25 cellular contexts compared by ENCODE assay signal in the genomic region with DNA sequence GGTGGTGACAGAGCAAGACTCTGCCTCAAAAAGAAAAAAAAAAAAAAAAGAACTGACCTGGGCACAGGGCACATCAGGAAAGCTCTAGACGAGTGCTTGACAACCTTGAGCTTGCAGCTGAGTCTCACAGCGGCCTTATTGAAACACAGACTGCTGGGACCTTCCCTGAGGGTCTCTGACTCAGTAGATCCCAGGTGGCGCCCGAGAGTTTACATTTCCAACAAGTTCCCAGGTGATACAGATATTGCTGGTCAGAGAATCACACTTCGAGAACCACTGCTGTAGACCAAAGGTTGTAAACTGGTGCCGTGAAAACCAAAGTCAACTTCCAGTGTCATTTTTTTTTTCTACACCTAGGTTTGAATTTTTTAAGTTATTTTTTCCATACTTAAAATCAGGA.
DNase-seq lines count a peak whose midpoint lies in the region; ATAC-seq, FAIRE-seq and TF ChIP-seq lines count a peak whose summit lies in the region.
"Had no signal": no experiment of that assay in that cellular context is flagged by ENCODE, and none has a peak within 500 bp of the region (broad histone marks: within the 10 kb centered on the region; RNA-seq: fewer than 3 reads in every experiment).

No MANE protein-coding gene starts in this region.

- ATAC-seq in GM23338 (no peak), K562 (peak; percentile 42; the same call in 2 of the 3 replicates), HG03571 (IDR thresholded peaks at IDR 0.05; ENCODE audit: unreplicated experiment) (no peak)
- ATAC-seq: CD8-positive, alpha-beta T cell had no signal

- no peaks in the 10 kb centered on the region for H3K36me3 Mint-ChIP-seq in GM23338 (ENCODE audit: low read depth)
- H3K36me3 Mint-ChIP-seq: CD8-positive, alpha-beta T cell had no signal

- H3K79me2 ChIP-seq in GM23338 (replicated peaks; ENCODE audit: insufficient read depth) (no peaks in the 10 kb centered on the region), OCI-LY7 (ENCODE audit: insufficient read depth, low read depth, low read length) (no peaks in the 10 kb centered on the region), K562 (ENCODE audit: control insufficient read depth, insufficient read depth, low read length) (no peaks in the 10 kb centered on the region)

- CTCF ChIA-PET in OCI-LY7 (lab: Charles Lee; ENCODE audit: unreplicated experiment) (no interaction called here), K562 (lab: Yijun Ruan, JAX; ENCODE audit: low intra/inter-chr PET ratio) (no interaction called here)

- H3K4me2 ChIP-seq in GM23338 = no peak overlapping the region
- no peak overlapping the region for H3K4me2 ChIP-seq in OCI-LY7 (ENCODE audit: low read length)
- H3K4me2 ChIP-seq in K562 (ENCODE audit: insufficient read depth, low read length) = no peak overlapping the region
- H3K4me2 ChIP-seq: BLaER1 treated with 17β-estradiol and CSF1 and Interleukin-3, amounts not matched to agents 10 nM and 100 nM had no signal

- no TSS peak for BruUV-seq in OCI-LY7 (replicated peaks; lab: Mats Ljungman, UMichigan)
- BruUV-seq in K562 (replicated peaks; lab: Mats Ljungman, UMichigan) = no TSS peak

- H4K20me1 ChIP-seq in GM23338 (replicated peaks; ENCODE audit: insufficient read depth) (no peaks in the 10 kb centered on the region), OCI-LY7 (ENCODE audit: insufficient read depth, low read length) (no peaks in the 10 kb centered on the region), K562 (replicated peaks; ENCODE audit: control insufficient read depth, insufficient read depth, low read length) (no peaks in the 10 kb centered on the region)
- H4K20me1 ChIP-seq: BLaER1 treated with 17β-estradiol and CSF1 and Interleukin-3, amounts not matched to agents 10 nM and 100 nM had no signal

- DNase-seq in GM23338 (ENCODE audit: low spot score) = peak; percentile 18
- peak; percentile 3 for DNase-seq in NB4 (ENCODE audit: low read depth)
- DNase-seq in OCI-LY7 (ENCODE audit: low spot score) = peak; percentile 30
- peak in 1 of 4 experiments; percentile 9 for DNase-seq in K562 (ENCODE audit: extremely low read depth in 1 of 4, low spot score in 3 of 4)
- no peak for DNase-seq in iPS-NIHi11 (ENCODE audit: low spot score)
- no peak for DNase-seq in cerebellar nuclear complex (lab: John Stamatoyannopoulos, UW)
- no peak for DNase-seq in UCSD-AML1 (lab: John Stamatoyannopoulos, UW; ENCODE audit: unreplicated experiment)
- DNase-seq: CD8-positive, alpha-beta T cell; DMS 273 treated with DMSO at 0.1 percent for 48 hours; DMS53; DND-41; EL; GM23248; HCEC 1CT; HFFc6; IMR-90; KBM-7 had no signal

- H3K9me2 ChIP-seq in GM23338 (ENCODE audit: insufficient read depth) = peaks cover 8% of the 10 kb centered on the region; the same call in 1 of the 2 replicates
- no peaks in the 10 kb centered on the region for H3K9me2 ChIP-seq in OCI-LY7 (ENCODE audit: insufficient read depth, low read length)

- no peak for TF ChIP-seq RAD21 in K562 (CRISPR knock-in tag; conservative IDR thresholded peaks at IDR 0.05 in 1 of 2, IDR thresholded peaks at IDR 0.05 in 1 of 2)

- intact Hi-C loops in OCI-LY7 (cut with micrococcal nuclease; ENCODE audit: unreplicated experiment) (loop anchor here (10.0 kb wide), 1 partner anchor 759 kb away; no protein-coding TSS in a partner anchor), K562 (cut with micrococcal nuclease) (no loop called here)

- no peaks in the 10 kb centered on the region for H3K9me3 Mint-ChIP-seq in GM23338
- H3K9me3 Mint-ChIP-seq: CD8-positive, alpha-beta T cell; HFFc6 had no signal

- FAIRE-seq in K562 (lab: Jason Lieb, UNC) = no peak
- FAIRE-seq: G401.6, GM12892, GM18507, H54 had no signal

- H3K36me3 ChIP-seq in GM23338 (ENCODE audit: insufficient read depth) = no peaks in the 10 kb centered on the region
- H3K36me3 ChIP-seq in OCI-LY7 (ENCODE audit: insufficient read depth, low read length) = no peaks in the 10 kb centered on the region
- no peaks in the 10 kb centered on the region for H3K36me3 ChIP-seq in K562 (ENCODE audit: control insufficient read depth, insufficient read depth, low read length)
- H3K36me3 ChIP-seq: BLaER1 treated with 17β-estradiol and CSF1 and Interleukin-3, amounts not matched to agents 10 nM and 100 nM had no signal

- H3K4me3 Mint-ChIP-seq in GM23338 = no peak overlapping the region
- H3K4me3 Mint-ChIP-seq: B cell; CD8-positive, alpha-beta T cell; HFFc6 had no signal

- no peak overlapping the region for H3K9ac ChIP-seq in K562 (ENCODE audit: insufficient read depth in 1 of 2, low read depth in 2 of 2, low read length in 2 of 2)
- H3K9ac ChIP-seq: BLaER1 treated with 17β-estradiol and CSF1 and Interleukin-3, amounts not matched to agents 10 nM and 100 nM; GM23248 had no signal

- H2AFZ ChIP-seq in GM23338 = no peak overlapping the region
- H2AFZ ChIP-seq in OCI-LY7 (ENCODE audit: low read length) = no peak overlapping the region
- H2AFZ ChIP-seq in K562 (ENCODE audit: low read depth, low read length) = no peak overlapping the region
- H2AFZ ChIP-seq: GM23248 had no signal

- H3K27ac ChIP-seq in GM23338 (ENCODE audit: low read depth) (no peak overlapping the region), OCI-LY7 (ENCODE audit: low read depth, low read length, poor library complexity, severe bottlenecking) (no peak overlapping the region), K562 (ENCODE audit: extremely low read depth, low read depth, low read length) (no peak overlapping the region)
- H3K27ac ChIP-seq: BLaER1 treated with 17β-estradiol and CSF1 and Interleukin-3, amounts not matched to agents 10 nM and 100 nM; GM23248; HL-60 had no signal

- H3K27me3 ChIP-seq in GM23338 (ENCODE audit: insufficient read depth) (no peaks in the 10 kb centered on the region), K562 (ENCODE audit: control insufficient read depth in 2 of 2, insufficient read depth in 2 of 2, low read length in 2 of 2) (no peaks in the 10 kb centered on the region)
- H3K27me3 ChIP-seq: BLaER1 treated with 17β-estradiol and CSF1 and Interleukin-3, amounts not matched to agents 10 nM and 100 nM had no signal

- in situ Hi-C loops in K562 (cut with MboI) = no loop called here

- no peaks in the 10 kb centered on the region for H3K4me1 ChIP-seq in GM23338 (ENCODE audit: insufficient read depth)
- no peaks in the 10 kb centered on the region for H3K4me1 ChIP-seq in OCI-LY7 (ENCODE audit: insufficient read depth, low read length, poor library complexity, severe bottlenecking)
- H3K4me1 ChIP-seq in K562 (replicated peaks in 1 of 2; ENCODE audit: control insufficient read depth in 2 of 2, insufficient read depth in 2 of 2, low read length in 2 of 2) = no peaks in the 10 kb centered on the region
- H3K4me1 ChIP-seq: BLaER1 treated with 17β-estradiol and CSF1 and Interleukin-3, amounts not matched to agents 10 nM and 100 nM had no signal

- H3K9me3 ChIP-seq in OCI-LY7 (ENCODE audit: low read length) (no peaks in the 10 kb centered on the region), K562 (replicated peaks; ENCODE audit: control insufficient read depth, insufficient read depth, low read depth, low read length) (no peaks in the 10 kb centered on the region)
- H3K9me3 ChIP-seq: BLaER1 treated with 17β-estradiol and CSF1 and Interleukin-3, amounts not matched to agents 10 nM and 100 nM had no signal

- no peaks in the 10 kb centered on the region for H3K9me1 ChIP-seq in K562 (ENCODE audit: control insufficient read depth, insufficient read depth, low read length)

- no peaks in the 10 kb centered on the region for H3K4me1 Mint-ChIP-seq in GM23338
- H3K4me1 Mint-ChIP-seq: B cell had no signal

- TF ChIP-seq POLR2A in NB4 (IDR thresholded peaks at IDR 0.05; ENCODE audit: extremely low read depth, insufficient read length) = no peak
- TF ChIP-seq POLR2A in K562 (conservative IDR thresholded peaks at IDR 0.05) = no peak

- 5% methylated on average over 6 of the region's 6 CpGs for WGBS in K562 (ENCODE audit: insufficient coverage, low coverage, missing lambda C conversion rate)

- H3K4me3 ChIP-seq in GM23338 = no peak overlapping the region
- H3K4me3 ChIP-seq in NB4 (ENCODE audit: low read depth, low read length) = no peak overlapping the region
- no peak overlapping the region for H3K4me3 ChIP-seq in OCI-LY7 (ENCODE audit: low read depth, low read length, poor library complexity, severe bottlenecking)
- H3K4me3 ChIP-seq in K562 = no peak overlapping the region
- H3K4me3 ChIP-seq: BLaER1 treated with 17β-estradiol and CSF1 and Interleukin-3, amounts not matched to agents 10 nM and 100 nM; GM23248 had no signal

- POLR2A ChIA-PET in OCI-LY7 (lab: Charles Lee) = interaction anchor here (0.7 kb wide), 1 partner anchor 356 kb away, joined by 5 read pairs; no protein-coding TSS in a partner anchor
- POLR2A ChIA-PET in K562 (lab: Yijun Ruan, JAX) = no interaction called here

- no peak for TF ChIP-seq EP300 in K562 (IDR thresholded peaks at IDR 0.05; ENCODE audit: low read length)

- H3K27ac Mint-ChIP-seq in GM23338 = no peak overlapping the region
- H3K27ac Mint-ChIP-seq: B cell; CD8-positive, alpha-beta T cell; HFFc6 had no signal

- H3F3A ChIP-seq in GM23338 (replicated peaks; ENCODE audit: low read depth) = no peaks in the 10 kb centered on the region

- H3K27me3 Mint-ChIP-seq in GM23338 (ENCODE audit: insufficient read depth, low read depth, poor library complexity) = no peaks in the 10 kb centered on the region

- peak in 1 of 2 experiments; percentile 37; a peak in 3 of 4 replicates for TF ChIP-seq CTCF in GM23338 (conservative IDR thresholded peaks at IDR 0.05; ENCODE audit: low read depth in 2 of 2)
- TF ChIP-seq CTCF in NB4 (IDR thresholded peaks at IDR 0.05; ENCODE audit: low read depth, low read length) = no peak
- TF ChIP-seq CTCF in OCI-LY7 (conservative IDR thresholded peaks at IDR 0.05; ENCODE audit: low read length) = peak; percentile 59
- peak in 1 of 3 experiments; percentile 5; a peak in 1 of 6 replicates for TF ChIP-seq CTCF in K562 (IDR thresholded peaks at IDR 0.05 in 2 of 3, conservative IDR thresholded peaks at IDR 0.05 in 1 of 3; ENCODE audit: insufficient read depth in 2 of 3, low read depth in 1 of 3, low read length in 3 of 3)

TF ChIP-seq in GM23338, 12 proteins besides CTCF, POLR2A, EP300 and RAD21 (continues in another document):
- no peak for TF ChIP-seq STAT1 (IDR thresholded peaks at IDR 0.05; ENCODE audit: unreplicated experiment)
- TF ChIP-seq POLR2AphosphoS5 (IDR thresholded peaks at IDR 0.05; ENCODE audit: low read depth) = no peak
- no peak for TF ChIP-seq ZNF331 (CRISPR knock-in tag; IDR thresholded peaks at IDR 0.05; ENCODE audit: low read depth)
- TF ChIP-seq EZH2phosphoT487 (IDR thresholded peaks at IDR 0.05; ENCODE audit: unreplicated experiment) = no peak
- no peak for TF ChIP-seq ZNF114 (CRISPR knock-in tag; IDR thresholded peaks at IDR 0.05)

TF ChIP-seq in K562, 482 proteins besides CTCF, POLR2A, EP300 and RAD21:
- TF ChIP-seq, protein P1, sequence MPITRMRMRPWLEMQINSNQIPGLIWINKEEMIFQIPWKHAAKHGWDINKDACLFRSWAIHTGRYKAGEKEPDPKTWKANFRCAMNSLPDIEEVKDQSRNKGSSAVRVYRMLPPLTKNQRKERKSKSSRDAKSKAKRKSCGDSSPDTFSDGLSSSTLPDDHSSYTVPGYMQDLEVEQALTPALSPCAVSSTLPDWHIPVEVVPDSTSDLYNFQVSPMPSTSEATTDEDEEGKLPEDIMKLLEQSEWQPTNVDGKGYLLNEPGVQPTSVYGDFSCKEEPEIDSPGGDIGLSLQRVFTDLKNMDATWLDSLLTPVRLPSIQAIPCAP (CRISPR knock-in tag; IDR thresholded peaks at IDR 0.05; ENCODE audit: borderline replicate concordance) = no peak

Comparison
In these comparisons a context has a peak if more than half of its experiments do, and no peak if none do; other contexts are left out.
1. DNase-seq: peak in GM23338 (single experiment), NB4 (single experiment) and OCI-LY7 (single experiment); none in iPS-NIHi11 (single experiment), cerebellar nuclear complex (0 of 2) and UCSD-AML1 (single experiment).